ENCODE assay signal across 26 cellular contexts in genomic region chr6:159865226-159865920, GRCh38. TPM values are rescaled to one million over a fixed set of nuclear protein-coding genes. Genes with fewer than 3 reads are reported as not detected.
"Had no signal": no experiment of that assay in that cellular context is flagged by ENCODE, and none has a peak within 500 bp of the region (broad histone marks: within the 10 kb centered on the region; RNA-seq: fewer than 3 reads in every experiment).

No MANE protein-coding gene starts in this region.

- H3K27ac ChIP-seq: breast epithelium, Peyer's patch, RWPE1, SJCRH30, WERI-Rb-1 had no signal

- H3K9me3 Mint-ChIP-seq: activated naive CD8-positive, alpha-beta T cell treated with anti-CD3 and anti-CD28 coated beads, Interleukin-2, amount 10 ng/mL, durations not matched to agents 7 days and 5 days had no signal

- H3K4me2 ChIP-seq: SK-N-SH had no signal

- H3K27me3 ChIP-seq: breast epithelium, Peyer's patch, SJCRH30 had no signal

- H3K4me3 Mint-ChIP-seq: activated CD8-positive, alpha-beta T cell treated with anti-CD3 and anti-CD28 coated beads, Interleukin-2, amount 10 ng/mL, durations not matched to agents 7 days and 5 days; activated naive CD8-positive, alpha-beta T cell treated with anti-CD3 and anti-CD28 coated beads, Interleukin-2, amount 10 ng/mL, durations not matched to agents 7 days and 5 days had no signal

- H3K9ac ChIP-seq: SK-N-SH had no signal

- H3K4me1 ChIP-seq: breast epithelium, Peyer's patch, SJCRH30 had no signal

- H3K9me3 ChIP-seq: breast epithelium, Peyer's patch, SJCRH30, SK-N-SH had no signal

- ATAC-seq: activated CD4-positive, CD25-positive, alpha-beta regulatory T cell treated with anti-CD3 and anti-CD28 coated beads, Interleukin-2, amount 50 U/mL, for 24 hours; activated CD8-positive, alpha-beta T cell treated with anti-CD3 and anti-CD28 coated beads, Interleukin-2, amount 10 ng/mL, durations not matched to agents 7 days and 5 days had no signal

- DNase-seq: activated CD4-positive, alpha-beta T cell treated with anti-CD3 and anti-CD28 coated beads for 4 hours; activated CD8-positive, alpha-beta memory T cell treated with anti-CD3 and anti-CD28 coated beads, Interleukin-2, amount 50 U/mL, for 48 hours; activated CD8-positive, alpha-beta T cell treated with anti-CD3 and anti-CD28 coated beads, Interleukin-2, amount 10 ng/mL, durations not matched to agents 7 days and 5 days; activated naive CD4-positive, alpha-beta T cell treated with anti-CD3 and anti-CD28 coated beads, Interleukin-2, amount 50 U/mL, for 16 hours; activated naive CD8-positive, alpha-beta T cell treated with anti-CD3 and anti-CD28 coated beads, Interleukin-2, amount 10 ng/mL, durations not matched to agents 7 days and 5 days; activated T-cell treated with anti-CD3 and anti-CD28 coated beads, Interleukin-2, amount 50 U/mL, for 1 hour; aorta; central memory CD4-positive, alpha-beta T cell; Kasumi-1; KBM-7; NCI-H1105 treated with DMSO at 0.1 percent for 48 hours; NCI-H1436 treated with DMSO at 0.1 percent for 48 hours; NCI-H2029; NCI-H2107; NCI-H345; NCI-H510A; Peyer's patch; Right ventricle myocardium superior; SJCRH30; SK-N-SH; T-helper 1 cell; WERI-Rb-1 had no signal

- H3K27ac Mint-ChIP-seq: activated CD8-positive, alpha-beta T cell treated with anti-CD3 and anti-CD28 coated beads, Interleukin-2, amount 10 ng/mL, durations not matched to agents 7 days and 5 days; activated naive CD8-positive, alpha-beta T cell treated with anti-CD3 and anti-CD28 coated beads, Interleukin-2, amount 10 ng/mL, durations not matched to agents 7 days and 5 days had no signal

- H3K36me3 ChIP-seq: breast epithelium, Peyer's patch, SJCRH30, WERI-Rb-1 had no signal

- H3K27me3 Mint-ChIP-seq: activated naive CD8-positive, alpha-beta T cell treated with anti-CD3 and anti-CD28 coated beads, Interleukin-2, amount 10 ng/mL, durations not matched to agents 7 days and 5 days had no signal

- H3K36me3 Mint-ChIP-seq: activated naive CD8-positive, alpha-beta T cell treated with anti-CD3 and anti-CD28 coated beads, Interleukin-2, amount 10 ng/mL, durations not matched to agents 7 days and 5 days had no signal

- H3K4me3 ChIP-seq: breast epithelium, Peyer's patch, SJCRH30 had no signal

RNA-seq across cellular contexts. Expression of gene MAS1, which starts 25.4 kb away (rescaled TPM):
- total RNA-seq: activated CD8-positive, alpha-beta T cell treated with anti-CD3 and anti-CD28 coated beads, Interleukin-2, amount 10 ng/mL, durations not matched to agents 7 days and 5 days; activated naive CD8-positive, alpha-beta T cell treated with anti-CD3 and anti-CD28 coated beads, Interleukin-2, amount 10 ng/mL, durations not matched to agents 7 days and 5 days; breast epithelium; Peyer's patch; Right ventricle myocardium superior; T-helper 2 cell treated with Interferon-gamma antibody and Interleukin-4, amounts not matched to agents 100 ng/mL and 5 ng/mL, for 36 hours had no signal
- polyA plus RNA-seq: aorta, SK-N-SH had no signal
